Comparison of ENCODE assay signal across 9 cellular contexts in genomic region chr11:92225563-92226308, GRCh38. TPM values are rescaled to one million over a fixed set of nuclear protein-coding genes. Genes with fewer than 3 reads are reported as not detected.
DNase-seq lines count a peak whose midpoint lies in the region; ATAC-seq and TF ChIP-seq lines count a peak whose summit lies in the region.
"Had no signal": no experiment of that assay in that cellular context is flagged by ENCODE, and none has a peak within 500 bp of the region (broad histone marks: within the 10 kb centered on the region; RNA-seq: fewer than 3 reads in every experiment).

No MANE protein-coding gene starts in this region.

- H3K4me2 ChIP-seq in SK-N-SH: peak overlapping the region; percentile 94
- peak overlapping the region; percentile 98 for H3K4me2 ChIP-seq in skeletal muscle satellite cell (ENCODE audit: low read length)

- H3K79me2 ChIP-seq in SK-N-SH (ENCODE audit: insufficient read depth): peaks cover 31% of the 10 kb centered on the region; the same call in 1 of the 2 replicates
- H3K79me2 ChIP-seq: parathyroid adenoma had no signal

- H3K9me2 ChIP-seq in SK-N-SH: no peaks in the 10 kb centered on the region

- peaks cover 35% of the 10 kb centered on the region for H3K27me3 ChIP-seq in H7 (ENCODE audit: control insufficient read depth, insufficient read depth, low read length)
- H3K27me3 ChIP-seq in SK-N-SH (ENCODE audit: insufficient read depth): no peaks in the 10 kb centered on the region; the same call in 1 of the 2 replicates
- no peaks in the 10 kb centered on the region; the same call in 1 of the 2 replicates for H3K27me3 ChIP-seq in iPS DF 6.9 (ENCODE audit: control insufficient read depth, insufficient read depth, low read length)
- H3K27me3 ChIP-seq in skeletal muscle satellite cell (ENCODE audit: control insufficient read depth, insufficient read depth, low read length): peaks cover 48% of the 10 kb centered on the region

- ATAC-seq in GM21529 (IDR thresholded peaks at IDR 0.05; ENCODE audit: unreplicated experiment) (no peak), HG02571 (IDR thresholded peaks at IDR 0.05; ENCODE audit: unreplicated experiment) (no peak)

- CTCF ChIA-PET in SK-N-SH (lab: Yijun Ruan, JAX): interaction anchor here (1.0 to 1.8 kb wide), 5 partner anchors 10 to 665 kb away, joined by 3 to 10 read pairs (median 5); no protein-coding TSS in a partner anchor

- TF ChIP-seq CTCF in SK-N-SH (IDR thresholded peaks at IDR 0.05): peak; percentile 53

- WGBS in SK-N-SH (ENCODE audit: low lambda C conversion rate): 8% methylated on average over 38 of the region's 53 CpGs
- WGBS in iPS DF 6.9 (ENCODE audit: insufficient coverage, insufficient read length): no CpG with 5 or more reads among the region's 53 CpGs

- peak; percentile 42 for TF ChIP-seq RAD21 in SK-N-SH (IDR thresholded peaks at IDR 0.05; ENCODE audit: low read length)

- peaks cover 13% of the 10 kb centered on the region for H3F3A ChIP-seq in SK-N-SH (replicated peaks; ENCODE audit: insufficient read depth)

- peak overlapping the region in 1 of 2 experiments; percentile 60; a peak in 1 of 4 replicates for H3K27ac ChIP-seq in SK-N-SH (ENCODE audit: low read depth in 2 of 2, low read length in 1 of 2)
- H3K27ac ChIP-seq in iPS DF 6.9 (ENCODE audit: low read length): no peak overlapping the region
- H3K27ac ChIP-seq: parathyroid adenoma had no signal

- peak overlapping the region; percentile 93 for H2AFZ ChIP-seq in SK-N-SH (ENCODE audit: low read depth)
- H2AFZ ChIP-seq: parathyroid adenoma had no signal

- H3K9me3 ChIP-seq in SK-N-SH: 0 out of 2 replicates have a peak, but pooled peaks cover under 1% of the 10 kb centered on the region
- H3K9me3 ChIP-seq in iPS DF 6.9 (ENCODE audit: control insufficient read depth, insufficient read depth, low read length): no peaks in the 10 kb centered on the region
- no peaks in the 10 kb centered on the region for H3K9me3 ChIP-seq in skeletal muscle satellite cell (replicated peaks; ENCODE audit: low read length)

- H3K36me3 ChIP-seq in H7 (replicated peaks; ENCODE audit: control insufficient read depth, insufficient read depth, low read length) (no peaks in the 10 kb centered on the region), SK-N-SH (replicated peaks in 1 of 2; ENCODE audit: control insufficient read depth in 1 of 2, insufficient read depth in 2 of 2, low read length in 1 of 2) (no peaks in the 10 kb centered on the region), iPS DF 6.9 (ENCODE audit: control insufficient read depth, insufficient read depth, low read length) (no peaks in the 10 kb centered on the region), skeletal muscle satellite cell (ENCODE audit: insufficient read depth, low read length) (no peaks in the 10 kb centered on the region)

- peak overlapping the region; percentile 58 for H3K4me3 ChIP-seq in H7 (ENCODE audit: insufficient read depth, low read depth, low read length)
- peak overlapping the region; percentile 53 to 89 for H3K4me3 ChIP-seq in SK-N-SH (ENCODE audit: low read depth in 2 of 2, low read length in 1 of 2)
- H3K4me3 ChIP-seq in iPS DF 6.9 (ENCODE audit: low read length): peak overlapping the region; percentile 72
- peak overlapping the region; percentile 77 for H3K4me3 ChIP-seq in skeletal muscle satellite cell (ENCODE audit: low read length)

- peak; percentile 73 for DNase-seq in H7
- peak; percentile 71 for DNase-seq in SK-N-SH
- DNase-seq in iPS DF 6.9 (ENCODE audit: low read depth, low spot score): no peak
- no peak for DNase-seq in KG1 (lab: John Stamatoyannopoulos, UW)
- no peak for DNase-seq in A172 (ENCODE audit: low spot score)

- H3K4me1 ChIP-seq in SK-N-SH (ENCODE audit: control insufficient read depth in 1 of 2, insufficient read depth in 2 of 2, low read depth in 1 of 2, low read length in 1 of 2) (peaks cover 0 to 30% of the 10 kb centered on the region in 2 experiments; a peak in 2 of 4 replicates), iPS DF 6.9 (ENCODE audit: control insufficient read depth, insufficient read depth, low read length) (peaks cover 6% of the 10 kb centered on the region), skeletal muscle satellite cell (ENCODE audit: control insufficient read depth, insufficient read depth, low read length) (peaks cover 27% of the 10 kb centered on the region)
- H3K4me1 ChIP-seq: parathyroid adenoma had no signal

- TF ChIP-seq EP300 in SK-N-SH (IDR thresholded peaks at IDR 0.05; ENCODE audit: borderline replicate concordance in 1 of 2, low read depth in 1 of 2, low read length in 1 of 2): no peak

- H3K9ac ChIP-seq in SK-N-SH: peak overlapping the region; percentile 73; the same call in 1 of the 2 replicates
- H3K9ac ChIP-seq in skeletal muscle satellite cell (ENCODE audit: low read depth, low read length): peak overlapping the region; percentile 32
- H3K9ac ChIP-seq: parathyroid adenoma had no signal

- POLR2A ChIA-PET in SK-N-SH (lab: Yijun Ruan, JAX): no interaction called here

- H4K20me1 ChIP-seq in SK-N-SH (ENCODE audit: insufficient read depth): no peaks in the 10 kb centered on the region

TF ChIP-seq in SK-N-SH, 30 proteins besides CTCF, POLR2A, EP300 and RAD21:
- TF ChIP-seq FOXM1 (IDR thresholded peaks at IDR 0.05; ENCODE audit: low read depth) (no peak), MAX (IDR thresholded peaks at IDR 0.05; ENCODE audit: low read depth) (0 out of 2 replicates have a peak, but pooled peaks have one; percentile 6), RXRA (IDR thresholded peaks at IDR 0.05; ENCODE audit: borderline replicate concordance, low read depth) (no peak), EZH2phosphoT487 (IDR thresholded peaks at IDR 0.05; ENCODE audit: borderline replicate concordance, low read depth) (no peak), NRF1 (IDR thresholded peaks at IDR 0.05; ENCODE audit: low read depth, low read length) (no peak), SMC3 (IDR thresholded peaks at IDR 0.05; ENCODE audit: low read depth, low read length) (peak; percentile 28; the same call in 1 of the 2 replicates)
- TF ChIP-seq, protein P1, sequence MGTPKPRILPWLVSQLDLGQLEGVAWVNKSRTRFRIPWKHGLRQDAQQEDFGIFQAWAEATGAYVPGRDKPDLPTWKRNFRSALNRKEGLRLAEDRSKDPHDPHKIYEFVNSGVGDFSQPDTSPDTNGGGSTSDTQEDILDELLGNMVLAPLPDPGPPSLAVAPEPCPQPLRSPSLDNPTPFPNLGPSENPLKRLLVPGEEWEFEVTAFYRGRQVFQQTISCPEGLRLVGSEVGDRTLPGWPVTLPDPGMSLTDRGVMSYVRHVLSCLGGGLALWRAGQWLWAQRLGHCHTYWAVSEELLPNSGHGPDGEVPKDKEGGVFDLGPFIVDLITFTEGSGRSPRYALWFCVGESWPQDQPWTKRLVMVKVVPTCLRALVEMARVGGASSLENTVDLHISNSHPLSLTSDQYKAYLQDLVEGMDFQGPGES (IDR thresholded peaks at IDR 0.05; ENCODE audit: low read depth, low read length): no peak

RNA-seq across cellular contexts. Expression of gene FAT3, which starts 1.1 kb away (rescaled TPM):
- total RNA-seq in H7 (2014; rRNA removed; shearing (Covaris generic)): 8.5 and 10.7 TPM in 2 replicates
- 0.76 and 0.87 TPM in 2 replicates for polyA plus RNA-seq in SK-N-SH (2012; rRNA removed)
- polyA plus RNA-seq in SK-N-SH (2012; cell fraction: cytosol; rRNA removed): 0.53 and 0.72 TPM in 2 replicates
- 0.53 and 1.3 TPM in 2 replicates for polyA plus RNA-seq in SK-N-SH (2012; cell fraction: nucleus; rRNA removed)
- 1.5 and 3.1 TPM in 2 replicates for total RNA-seq in skeletal muscle satellite cell (2012; rRNA removed)
- 0.34 and 0.41 TPM in 2 replicates for total RNA-seq in A172 (2014; rRNA removed; shearing (Covaris generic))

Comparison
In these comparisons a context has a peak if more than half of its experiments do, and no peak if none do; other contexts are left out.
1. DNase-seq: peak in H7 (single experiment) and SK-N-SH (single experiment); none in iPS DF 6.9 (single experiment), KG1 (single experiment) and A172 (single experiment).
2. Peak in every context shown above with its lines, with median percentiles within 50 percentile points of each other: H3K4me3 ChIP-seq.